22 cellular contexts compared by ENCODE assay signal in genomic region chr22:21702094-21702493, GRCh38. TPM values are rescaled to one million over a fixed set of nuclear protein-coding genes. Genes with fewer than 3 reads are reported as not detected.
A peak's percentile ranks its signal among the peaks of the same experiment; 100 is the strongest.
DNase-seq lines count a peak whose midpoint lies in the region; ATAC-seq, FAIRE-seq and TF ChIP-seq lines count a peak whose summit lies in the region.
"Had no signal": no experiment of that assay in that cellular context is flagged by ENCODE, and none has a peak within 500 bp of the region (broad histone marks: within the 10 kb centered on the region; RNA-seq: fewer than 3 reads in every experiment).

No MANE protein-coding gene starts in this region.

- POLR2A ChIA-PET in HepG2 (lab: Yijun Ruan, JAX) (no interaction called here), WTC11 (lab: Charles Lee) (no interaction called here), MCF 10A (lab: Yijun Ruan, JAX) (no interaction called here)

- peaks cover 3 to 9% of the 10 kb centered on the region in 2 experiments; a peak in 3 of 5 replicates for H3K36me3 ChIP-seq in HepG2 (replicated peaks in 1 of 2; ENCODE audit: control insufficient read depth in 1 of 2, insufficient read depth in 2 of 2, low read length in 2 of 2)
- H3K36me3 ChIP-seq in right lobe of liver = peaks cover 0 to 10% (median 1%) of the 10 kb centered on the region in 4 donors
- H3K36me3 ChIP-seq: ovary had no signal

- H3K79me2 ChIP-seq in HepG2 (ENCODE audit: insufficient read depth, low read length) = no peaks in the 10 kb centered on the region

- no peaks in the 10 kb centered on the region for H4K20me1 ChIP-seq in HepG2 (ENCODE audit: insufficient read depth, low read length)

- H3K27me3 Mint-ChIP-seq in WTC11 (ENCODE audit: low read depth) = no peaks in the 10 kb centered on the region
- peaks cover 0 to 7% (median 2%) of the 10 kb centered on the region in 3 donors for H3K27me3 Mint-ChIP-seq in immature natural killer cell (ENCODE audit: low read depth in 3 of 3)
- no peaks in the 10 kb centered on the region for H3K27me3 Mint-ChIP-seq in MCF 10A (ENCODE audit: insufficient read depth, unreplicated experiment)

- TF ChIP-seq POLR2A in HepG2 (IDR thresholded peaks at IDR 0.05; ENCODE audit: insufficient read depth in 1 of 2, low read depth in 2 of 2, low read length in 2 of 2) = no peak
- TF ChIP-seq POLR2A in right lobe of liver (IDR thresholded peaks at IDR 0.05) = no peak

- H3K9me3 ChIP-seq in HepG2 (ENCODE audit: low read length) = no peaks in the 10 kb centered on the region
- H3K9me3 ChIP-seq in right lobe of liver = no peaks in the 10 kb centered on the region
- H3K9me3 ChIP-seq: ovary, right atrium auricular region, stomach, tibial nerve had no signal

- TF ChIP-seq CTCF in HepG2 (CRISPR knock-in tag; IDR thresholded peaks at IDR 0.05) (no peak), right lobe of liver (IDR thresholded peaks at IDR 0.05) (no peak), WTC11 (IDR thresholded peaks at IDR 0.05) (no peak), MCF 10A (IDR thresholded peaks at IDR 0.05; ENCODE audit: unreplicated experiment) (no peak)

- no peaks in the 10 kb centered on the region for H3K9me3 Mint-ChIP-seq in WTC11
- no peaks in the 10 kb centered on the region for H3K9me3 Mint-ChIP-seq in immature natural killer cell
- no peaks in the 10 kb centered on the region for H3K9me3 Mint-ChIP-seq in stimulated activated effector memory CD8-positive, alpha-beta T cell treated with anti-CD3 and anti-CD28 coated beads, Interleukin-12 subunit alpha, Interleukin-12 subunit beta, amount 100 ng/mL, for 72 hours
- no peaks in the 10 kb centered on the region for H3K9me3 Mint-ChIP-seq in MCF 10A (ENCODE audit: unreplicated experiment)
- H3K9me3 Mint-ChIP-seq: T-helper 2 cell treated with Interferon-gamma antibody and Interleukin-4, amounts not matched to agents 5 μg/mL and 100 μg/mL, for 36 hours had no signal

- no peak overlapping the region for H2AFZ ChIP-seq in HepG2 (ENCODE audit: low read length)

- no peak overlapping the region for H3K27ac ChIP-seq in HepG2 (ENCODE audit: extremely low read length, insufficient read depth, low read length)
- H3K27ac ChIP-seq in right lobe of liver = no peak overlapping the region
- H3K27ac ChIP-seq: epithelial cell of prostate, ovary, right atrium auricular region, stomach, tibial nerve, VCaP had no signal

- TF ChIP-seq RAD21 in HepG2 (CRISPR knock-in tag; IDR thresholded peaks at IDR 0.05) = no peak

- in situ Hi-C loops in HepG2 (cut with HindIII; ENCODE audit: extremely low pct_ligation_motif_present, low pct_unique_long_range_greater_than_20kb) = no loop called here

- H3K4me2 ChIP-seq in HepG2 (ENCODE audit: low read depth, low read length) = peak overlapping the region; percentile 46; the same call in 1 of the 2 replicates

- H3K27ac Mint-ChIP-seq in WTC11 (peak overlapping the region; percentile 20; the same call in 1 of the 2 replicates), immature natural killer cell (peak overlapping the region; percentile 16 to 71 (median 48)), MCF 10A (ENCODE audit: low read depth, unreplicated experiment) (no peak overlapping the region)
- H3K27ac Mint-ChIP-seq in stimulated activated effector memory CD8-positive, alpha-beta T cell treated with anti-CD3 and anti-CD28 coated beads, Interleukin-12 subunit alpha, Interleukin-12 subunit beta, amount 100 ng/mL, for 72 hours = peak overlapping the region; percentile 88

- no peaks in the 10 kb centered on the region for H3K4me1 Mint-ChIP-seq in WTC11
- H3K4me1 Mint-ChIP-seq in immature natural killer cell = no peaks in the 10 kb centered on the region
- H3K4me1 Mint-ChIP-seq in stimulated activated effector memory CD8-positive, alpha-beta T cell treated with anti-CD3 and anti-CD28 coated beads, Interleukin-12 subunit alpha, Interleukin-12 subunit beta, amount 100 ng/mL, for 72 hours = no peaks in the 10 kb centered on the region
- no peaks in the 10 kb centered on the region for H3K4me1 Mint-ChIP-seq in MCF 10A (ENCODE audit: insufficient read depth, unreplicated experiment)

- peak; percentile 39 for ATAC-seq in HepG2
- no peak for ATAC-seq in right lobe of liver
- ATAC-seq in WTC11 = no peak
- ATAC-seq in stimulated activated effector memory CD8-positive, alpha-beta T cell treated with anti-CD3 and anti-CD28 coated beads, Interleukin-12 subunit alpha, Interleukin-12 subunit beta, amount 100 ng/mL, for 72 hours = no peak
- ATAC-seq in HG03039 (IDR thresholded peaks at IDR 0.05; ENCODE audit: unreplicated experiment) = no peak

- BruUV-seq in HepG2 (replicated peaks; lab: Mats Ljungman, UMichigan) = no TSS peak
- BruUV-seq in MCF 10A (replicated peaks; lab: Mats Ljungman, UMichigan) = no TSS peak

- no peak overlapping the region for H3K4me3 Mint-ChIP-seq in WTC11
- no peak overlapping the region for H3K4me3 Mint-ChIP-seq in immature natural killer cell
- no peak overlapping the region for H3K4me3 Mint-ChIP-seq in stimulated activated effector memory CD8-positive, alpha-beta T cell treated with anti-CD3 and anti-CD28 coated beads, Interleukin-12 subunit alpha, Interleukin-12 subunit beta, amount 100 ng/mL, for 72 hours
- no peak overlapping the region for H3K4me3 Mint-ChIP-seq in MCF 10A (ENCODE audit: unreplicated experiment)
- H3K4me3 Mint-ChIP-seq: T-helper 2 cell treated with Interferon-gamma antibody and Interleukin-4, amounts not matched to agents 5 μg/mL and 100 μg/mL, for 36 hours had no signal

- H3K4me3 ChIP-seq in HepG2 (replicated peaks in 1 of 3; ENCODE audit: insufficient read depth in 1 of 3, low read depth in 2 of 3, low read length in 3 of 3) = no peak overlapping the region
- H3K4me3 ChIP-seq in right lobe of liver = no peak overlapping the region
- H3K4me3 ChIP-seq: ovary, right atrium auricular region, stomach, tibial nerve had no signal

- no peak for TF ChIP-seq EP300 in HepG2 (IDR thresholded peaks at IDR 0.05; ENCODE audit: low read depth in 2 of 2, low read length in 2 of 2)
- TF ChIP-seq EP300 in HepG2 (CRISPR knock-in tag; IDR thresholded peaks at IDR 0.05; ENCODE audit: borderline replicate concordance) = no peak

- no peak overlapping the region for H3K9ac ChIP-seq in HepG2 (ENCODE audit: insufficient read depth, low read depth, low read length)

- H3K27me3 ChIP-seq in HepG2 (ENCODE audit: control insufficient read depth in 1 of 2, insufficient read depth in 2 of 2, low read length in 2 of 2) (peaks cover 0 to 4% of the 10 kb centered on the region in 2 experiments; a peak in 1 of 5 replicates), right lobe of liver (no peaks in the 10 kb centered on the region)
- H3K27me3 ChIP-seq: ovary, right atrium auricular region, stomach, tibial nerve had no signal

- intact Hi-C loops in HepG2 (cut with micrococcal nuclease; ENCODE audit: unreplicated experiment) = no loop called here
- intact Hi-C loops in right lobe of liver (cut with DNase I) = no loop called here
- intact Hi-C loops in MCF 10A (cut with micrococcal nuclease) = no loop called here

- DNase-seq in HepG2 (ENCODE audit: low spot score) = no peak
- no peak for DNase-seq in right lobe of liver
- DNase-seq in WTC11 (ENCODE audit: low spot score) = no peak
- no peak for DNase-seq in immature natural killer cell
- DNase-seq in stimulated activated effector memory CD8-positive, alpha-beta T cell treated with anti-CD3 and anti-CD28 coated beads, Interleukin-12 subunit alpha, Interleukin-12 subunit beta, amount 100 ng/mL, for 72 hours (ENCODE audit: low spot score in 2 of 2) = no peak
- no peak for DNase-seq in DMS53 (lab: John Stamatoyannopoulos, UW)
- no peak for DNase-seq in MCF 10A (ENCODE audit: unreplicated experiment)
- DNase-seq: activated CD4-positive, alpha-beta T cell treated with anti-CD3 and anti-CD28 coated beads, Interleukin-2, amount 50 U/mL, for 1 hour; activated effector memory CD4-positive, alpha-beta T cell treated with Interleukin-2 at 50 U/mL for 16 hours; anterior cingulate cortex; C1 segment of cervical spinal cord; NCI-H2081; ovary; stimulated activated CD4-positive, alpha-beta T cell treated with anti-CD3 and anti-CD28 coated beads, Interleukin-4, amount 100 ng/mL, for 24 hours; stomach had no signal

- peaks cover 30% of the 10 kb centered on the region for H3K4me1 ChIP-seq in HepG2 (ENCODE audit: insufficient read depth, low read length)
- H3K4me1 ChIP-seq in right lobe of liver = peaks cover 0 to 8% (median 0%) of the 10 kb centered on the region in 4 donors

- 76% methylated on average over 6 of the region's 6 CpGs for WGBS in HepG2 (ENCODE audit: low lambda C conversion rate)
- 94% methylated on average over 2 of the region's 6 CpGs for WGBS in right lobe of liver (ENCODE audit: insufficient coverage, low coverage, low lambda C conversion rate, missing lambda C conversion rate)

- FAIRE-seq in HepG2 (lab: Jason Lieb, UNC) = no peak
- FAIRE-seq: G401.6 had no signal

- CTCF ChIA-PET in HepG2 (lab: Yijun Ruan, JAX; ENCODE audit: low intra/inter-chr PET ratio, low total read pairs) = no interaction called here
- CTCF ChIA-PET in WTC11 (lab: Charles Lee) = no interaction called here
- CTCF ChIA-PET in MCF 10A (lab: Yijun Ruan, JAX) = no interaction called here

- peaks cover 24% of the 10 kb centered on the region; the same call in 1 of the 2 replicates for H3K36me3 Mint-ChIP-seq in WTC11
- H3K36me3 Mint-ChIP-seq in immature natural killer cell = peaks cover 6 to 31% (median 9%) of the 10 kb centered on the region in 3 donors
- peaks cover 30% of the 10 kb centered on the region for H3K36me3 Mint-ChIP-seq in stimulated activated effector memory CD8-positive, alpha-beta T cell treated with anti-CD3 and anti-CD28 coated beads, Interleukin-12 subunit alpha, Interleukin-12 subunit beta, amount 100 ng/mL, for 72 hours
- H3K36me3 Mint-ChIP-seq in MCF 10A (ENCODE audit: insufficient read depth, unreplicated experiment) = peaks cover 2% of the 10 kb centered on the region

RNA-seq across cellular contexts. Expression of gene YPEL1, which starts 33.5 kb away (rescaled TPM):
- total RNA-seq in HepG2 (2016; rRNA removed; fragmentation: Illumina TruSeq; extraction: Trizol) (0.21 and 0.33 TPM in 2 replicates), right lobe of liver (10 to 100 TPM in 1 of 6 experiments, 1 to 10 TPM in 5; 1.0 to 11.2 (median 2.7) TPM), WTC11 (2021) (7.7 to 17.7 TPM (median 15.5 TPM) in 3 replicates), MCF 10A (2022) (0.07 and 0.27 TPM in 2 replicates)
- 0.97 and 1.2 TPM in 2 replicates for total RNA-seq in HepG2 (2016; cell fraction: cytosol; rRNA removed; fragmentation: Illumina TruSeq; extraction: Trizol; ENCODE audit: low read depth)
- total RNA-seq in HepG2 (2016; cell fraction: insoluble cytoplasmic fraction; rRNA removed; fragmentation: Illumina TruSeq; extraction: Trizol) = 0.16 and 0.22 TPM in 2 replicates
- 0.77 and 1.3 TPM in 2 replicates for total RNA-seq in HepG2 (2016; cell fraction: membrane; rRNA removed; fragmentation: Illumina TruSeq; extraction: Trizol)
- 0.12 and 0.13 TPM in 2 replicates for total RNA-seq in HepG2 (2016; cell fraction: nucleus; rRNA removed; fragmentation: Illumina TruSeq; extraction: Trizol)
- polyA plus RNA-seq in HepG2 (2011; rRNA removed) (1.9 and 2.5 TPM in 2 replicates), immature natural killer cell (100 to 1,000 TPM in 2 of 3 donors, 10 to 100 TPM in 1; 72.9 to 100 (median 100) TPM)
- 0.96 and 1.0 TPM in 2 replicates for polyA plus RNA-seq in HepG2 (2011; cell fraction: cytosol; rRNA removed)
- polyA plus RNA-seq in HepG2 (2011; cell fraction: nucleus; rRNA removed) = 1.5 and 1.6 TPM in 2 replicates
- 0.58 and 1.1 TPM in 2 replicates for polyA plus RNA-seq in HepG2 (2012)
- 0.79 and 1.7 TPM in 2 replicates for polyA plus RNA-seq in HepG2 (2016; cell fraction: cytosol; fragmentation: Illumina TruSeq; extraction: Trizol; ENCODE audit: low read depth)
- 0.34 and 0.50 TPM in 2 replicates for polyA plus RNA-seq in HepG2 (2016; cell fraction: insoluble cytoplasmic fraction; fragmentation: Illumina TruSeq; extraction: Trizol; ENCODE audit: low read depth)
- polyA plus RNA-seq in HepG2 (2016; cell fraction: membrane; fragmentation: Illumina TruSeq; extraction: Trizol; ENCODE audit: low read depth) = 1.0 and 1.3 TPM in 2 replicates
- polyA plus RNA-seq in HepG2 (2016; cell fraction: nucleus; fragmentation: Illumina TruSeq; extraction: Trizol; ENCODE audit: insufficient read depth, low read depth) = 0.42 and 0.67 TPM in 2 replicates
- 0.72 and 0.86 TPM in 2 replicates for polyA minus RNA-seq in HepG2 (2011; rRNA and poly(A)+ RNA removed; ENCODE audit: low replicate concordance)
- 0.69 and 0.70 TPM in 2 replicates for polyA minus RNA-seq in HepG2 (2011; cell fraction: cytosol; rRNA and poly(A)+ RNA removed)
- polyA minus RNA-seq in HepG2 (2011; cell fraction: nucleus; rRNA and poly(A)+ RNA removed) = 0.77 and 1.6 TPM in 2 replicates

RNA-seq across cellular contexts. Expression of gene PPIL2, which starts 36.3 kb away (rescaled TPM):
- total RNA-seq in HepG2 (2016; rRNA removed; fragmentation: Illumina TruSeq; extraction: Trizol) (31.6 and 31.9 TPM in 2 replicates), right lobe of liver (10 to 100 TPM; 18.9 to 24.2 (median 22.1) TPM), WTC11 (2021) (35.6 to 47.5 TPM (median 37.4 TPM) in 3 replicates), MCF 10A (2022) (34.4 and 41.3 TPM in 2 replicates)
- total RNA-seq in HepG2 (2016; cell fraction: cytosol; rRNA removed; fragmentation: Illumina TruSeq; extraction: Trizol; ENCODE audit: low read depth) = 9.2 and 10.5 TPM in 2 replicates
- 23.6 and 33.0 TPM in 2 replicates for total RNA-seq in HepG2 (2016; cell fraction: insoluble cytoplasmic fraction; rRNA removed; fragmentation: Illumina TruSeq; extraction: Trizol)
- total RNA-seq in HepG2 (2016; cell fraction: membrane; rRNA removed; fragmentation: Illumina TruSeq; extraction: Trizol) = 9.1 and 9.4 TPM in 2 replicates
- 42.7 and 45.7 TPM in 2 replicates for total RNA-seq in HepG2 (2016; cell fraction: nucleus; rRNA removed; fragmentation: Illumina TruSeq; extraction: Trizol)
- polyA plus RNA-seq in HepG2 (2011; rRNA removed) (56.1 and 59.4 TPM in 2 replicates), immature natural killer cell (10 to 100 TPM; 13.9 to 54.6 (median 14.5) TPM)
- polyA plus RNA-seq in HepG2 (2011; cell fraction: cytosol; rRNA removed) = 22.8 and 28.5 TPM in 2 replicates
- 197 and 240 TPM in 2 replicates for polyA plus RNA-seq in HepG2 (2011; cell fraction: nucleus; rRNA removed)
- 26.0 and 29.4 TPM in 2 replicates for polyA plus RNA-seq in HepG2 (2012)
- polyA plus RNA-seq in HepG2 (2016; cell fraction: cytosol; fragmentation: Illumina TruSeq; extraction: Trizol; ENCODE audit: low read depth) = 2.5 and 3.3 TPM in 2 replicates
- polyA plus RNA-seq in HepG2 (2016; cell fraction: insoluble cytoplasmic fraction; fragmentation: Illumina TruSeq; extraction: Trizol; ENCODE audit: low read depth) = 30.7 and 39.2 TPM in 2 replicates
- polyA plus RNA-seq in HepG2 (2016; cell fraction: membrane; fragmentation: Illumina TruSeq; extraction: Trizol; ENCODE audit: low read depth) = 6.2 and 7.6 TPM in 2 replicates
- polyA plus RNA-seq in HepG2 (2016; cell fraction: nucleus; fragmentation: Illumina TruSeq; extraction: Trizol; ENCODE audit: insufficient read depth, low read depth) = 66.3 and 80.1 TPM in 2 replicates
- 22.5 and 39.0 TPM in 2 replicates for polyA minus RNA-seq in HepG2 (2011; rRNA and poly(A)+ RNA removed; ENCODE audit: low replicate concordance)
- 15.4 and 16.6 TPM in 2 replicates for polyA minus RNA-seq in HepG2 (2011; cell fraction: cytosol; rRNA and poly(A)+ RNA removed)
- polyA minus RNA-seq in HepG2 (2011; cell fraction: nucleus; rRNA and poly(A)+ RNA removed) = 108 and 114 TPM in 2 replicates

RNA-seq across cellular contexts. Expression of gene SDF2L1, which starts 60.0 kb away (rescaled TPM):
- total RNA-seq in HepG2 (2016; rRNA removed; fragmentation: Illumina TruSeq; extraction: Trizol) (39.7 and 57.4 TPM in 2 replicates), right lobe of liver (10 to 100 TPM; 33.1 to 85.7 (median 71.6) TPM), WTC11 (2021) (52.2 to 73.6 TPM (median 57.0 TPM) in 3 replicates), MCF 10A (2022) (91.5 and 123 TPM in 2 replicates)
- 33.2 and 40.3 TPM in 2 replicates for total RNA-seq in HepG2 (2016; cell fraction: cytosol; rRNA removed; fragmentation: Illumina TruSeq; extraction: Trizol; ENCODE audit: low read depth)
- total RNA-seq in HepG2 (2016; cell fraction: insoluble cytoplasmic fraction; rRNA removed; fragmentation: Illumina TruSeq; extraction: Trizol) = 40.0 and 62.7 TPM in 2 replicates
- total RNA-seq in HepG2 (2016; cell fraction: membrane; rRNA removed; fragmentation: Illumina TruSeq; extraction: Trizol) = 45.7 and 54.6 TPM in 2 replicates
- 34.2 and 40.4 TPM in 2 replicates for total RNA-seq in HepG2 (2016; cell fraction: nucleus; rRNA removed; fragmentation: Illumina TruSeq; extraction: Trizol)
- polyA plus RNA-seq in HepG2 (2011; rRNA removed) (16.6 and 18.0 TPM in 2 replicates), immature natural killer cell (100 to 1,000 TPM; 119 to 227 (median 178) TPM)
- 15.2 and 26.9 TPM in 2 replicates for polyA plus RNA-seq in HepG2 (2011; cell fraction: cytosol; rRNA removed)
- 10.9 and 11.0 TPM in 2 replicates for polyA plus RNA-seq in HepG2 (2011; cell fraction: nucleus; rRNA removed)
- polyA plus RNA-seq in HepG2 (2012) = 13.3 and 21.0 TPM in 2 replicates
- 42.3 and 50.0 TPM in 2 replicates for polyA plus RNA-seq in HepG2 (2016; cell fraction: cytosol; fragmentation: Illumina TruSeq; extraction: Trizol; ENCODE audit: low read depth)
- 46.2 TPM in 2 replicates for polyA plus RNA-seq in HepG2 (2016; cell fraction: insoluble cytoplasmic fraction; fragmentation: Illumina TruSeq; extraction: Trizol; ENCODE audit: low read depth)
- polyA plus RNA-seq in HepG2 (2016; cell fraction: membrane; fragmentation: Illumina TruSeq; extraction: Trizol; ENCODE audit: low read depth) = 43.9 and 48.5 TPM in 2 replicates
- 73.9 and 89.3 TPM in 2 replicates for polyA plus RNA-seq in HepG2 (2016; cell fraction: nucleus; fragmentation: Illumina TruSeq; extraction: Trizol; ENCODE audit: insufficient read depth, low read depth)
- 24.5 and 32.2 TPM in 2 replicates for polyA minus RNA-seq in HepG2 (2011; rRNA and poly(A)+ RNA removed; ENCODE audit: low replicate concordance)
- polyA minus RNA-seq in HepG2 (2011; cell fraction: cytosol; rRNA and poly(A)+ RNA removed) = 8.3 and 14.1 TPM in 2 replicates
- 2.6 and 5.5 TPM in 2 replicates for polyA minus RNA-seq in HepG2 (2011; cell fraction: nucleus; rRNA and poly(A)+ RNA removed)
